ENCODE assay signal across 12 cellular contexts in the genomic region with DNA sequence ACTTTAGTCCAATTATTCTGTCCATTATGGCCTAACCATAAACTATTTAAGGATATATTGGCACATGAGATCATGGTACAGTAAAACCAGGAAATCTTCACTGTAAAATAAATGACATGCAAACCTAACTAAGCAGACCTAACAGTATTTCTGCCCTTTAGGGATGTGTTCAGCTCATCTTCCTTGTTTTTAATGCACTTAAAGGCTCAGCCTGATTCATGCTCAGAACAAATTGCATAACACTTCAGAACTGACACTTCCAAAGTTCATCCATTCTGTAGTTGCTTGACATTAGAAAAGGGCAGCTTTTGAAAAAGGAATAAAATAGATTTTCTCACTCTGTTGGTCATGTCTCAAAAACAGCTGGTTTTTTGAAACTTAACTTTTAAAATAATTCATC.
"Had no signal": no experiment of that assay in that cellular context is flagged by ENCODE, and none has a peak within 500 bp of the region (broad histone marks: within the 10 kb centered on the region; RNA-seq: fewer than 3 reads in every experiment).

No MANE protein-coding gene starts in this region.

- H3K27me3 ChIP-seq: suprapubic skin had no signal

- H3K4me3 ChIP-seq: smooth muscle cell, suprapubic skin had no signal

- H3K36me3 ChIP-seq: suprapubic skin had no signal

- H3K27ac ChIP-seq: epithelial cell of prostate, suprapubic skin had no signal

- DNase-seq: activated CD4-positive, alpha-beta T cell treated with anti-CD3 and anti-CD28 coated beads, Interleukin-2, amount 50 U/mL, for 48 hours; activated naive CD4-positive, alpha-beta T cell treated with anti-CD3 and anti-CD28 coated beads, Interleukin-2, amount 10 ng/mL, durations not matched to agents 7 days and 5 days; effector memory CD8-positive, alpha-beta T cell; glutamatergic neuron; hypothalamus; kidney glomerular epithelial cell; nucleus accumbens; right cardiac atrium; stimulated activated naive CD8-positive, alpha-beta T cell treated with anti-CD3 and anti-CD28 coated beads, Interleukin-15, Interleukin-2, amounts not matched to agents 100 U/mL and 50 U/mL, for 24 hours had no signal

- H3K9me3 ChIP-seq: suprapubic skin had no signal

- H3K4me2 ChIP-seq: smooth muscle cell had no signal

- H3K4me1 ChIP-seq: suprapubic skin had no signal
